In the genomic region with DNA sequence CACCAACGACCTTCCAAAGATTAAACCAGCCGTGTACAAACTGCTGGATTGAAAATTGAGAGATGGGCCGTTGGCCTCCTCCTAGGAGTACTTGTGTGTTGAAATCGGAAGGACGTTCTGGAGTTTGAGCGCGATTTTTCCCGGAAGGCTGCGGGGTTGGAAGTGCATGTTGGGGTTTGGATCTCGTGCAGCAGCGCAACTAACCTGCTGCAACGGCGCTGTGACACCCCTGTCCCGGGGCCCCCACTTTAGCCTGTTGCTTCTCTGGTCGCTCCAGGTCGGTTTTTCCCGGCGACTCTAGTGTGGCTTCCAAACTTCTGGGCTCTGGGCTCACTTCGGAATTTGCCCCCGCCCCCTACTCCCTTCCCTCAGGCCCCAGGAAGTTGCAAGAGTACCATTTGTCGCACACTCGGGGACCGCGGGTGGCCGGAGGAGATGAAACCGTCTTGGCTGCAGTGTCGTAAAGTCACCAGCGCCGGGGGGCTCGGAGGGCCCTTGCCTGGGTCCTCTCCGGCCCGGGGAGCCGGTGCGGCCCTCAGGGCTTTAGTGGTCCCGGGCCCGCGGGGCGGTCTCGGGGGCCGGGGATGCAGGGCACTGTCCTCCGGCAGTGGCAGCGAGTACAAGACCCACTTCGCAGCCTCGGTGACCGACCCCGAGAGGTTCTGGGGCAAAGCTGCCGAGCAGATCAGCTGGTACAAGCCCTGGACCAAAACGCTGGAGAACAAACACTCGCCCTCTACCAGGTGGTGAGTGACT, we compare ENCODE assay signal across 8 cellular contexts. TPM values are rescaled to one million over a fixed set of nuclear protein-coding genes. Genes with fewer than 3 reads are reported as not detected.
DNase-seq lines count a peak whose midpoint lies in the region; ATAC-seq and TF ChIP-seq lines count a peak whose summit lies in the region.

A gene with protein sequence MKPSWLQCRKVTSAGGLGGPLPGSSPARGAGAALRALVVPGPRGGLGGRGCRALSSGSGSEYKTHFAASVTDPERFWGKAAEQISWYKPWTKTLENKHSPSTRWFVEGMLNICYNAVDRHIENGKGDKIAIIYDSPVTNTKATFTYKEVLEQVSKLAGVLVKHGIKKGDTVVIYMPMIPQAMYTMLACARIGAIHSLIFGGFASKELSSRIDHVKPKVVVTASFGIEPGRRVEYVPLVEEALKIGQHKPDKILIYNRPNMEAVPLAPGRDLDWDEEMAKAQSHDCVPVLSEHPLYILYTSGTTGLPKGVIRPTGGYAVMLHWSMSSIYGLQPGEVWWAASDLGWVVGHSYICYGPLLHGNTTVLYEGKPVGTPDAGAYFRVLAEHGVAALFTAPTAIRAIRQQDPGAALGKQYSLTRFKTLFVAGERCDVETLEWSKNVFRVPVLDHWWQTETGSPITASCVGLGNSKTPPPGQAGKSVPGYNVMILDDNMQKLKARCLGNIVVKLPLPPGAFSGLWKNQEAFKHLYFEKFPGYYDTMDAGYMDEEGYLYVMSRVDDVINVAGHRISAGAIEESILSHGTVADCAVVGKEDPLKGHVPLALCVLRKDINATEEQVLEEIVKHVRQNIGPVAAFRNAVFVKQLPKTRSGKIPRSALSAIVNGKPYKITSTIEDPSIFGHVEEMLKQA (plus strand): TSS at position 394 of the 756 bp plus-strand sequence. CDS start 42 bp downstream, at position 436.

- no peak for TF ChIP-seq CTCF in astrocyte of the spinal cord (IDR thresholded peaks at IDR 0.05; ENCODE audit: low read depth, low read length)

- H3K27me3 Mint-ChIP-seq in T-cell: peaks cover 19 to 27% of the 10 kb centered on the region in 2 donors

- H3K27ac Mint-ChIP-seq in T-cell: no peak within 1 kb of the TSS

- H3K9me3 Mint-ChIP-seq in T-cell: peaks cover 0 to 16% (median 7%) of the 10 kb centered on the region in 3 donors

- peak within 1 kb of the TSS; percentile 51 for H3K4me3 ChIP-seq in astrocyte of the spinal cord (ENCODE audit: low read depth, low read length)
- H3K4me3 ChIP-seq in iPS-11a (ENCODE audit: low read depth, low read length): peak within 1 kb of the TSS; percentile 83

- H3K4me1 Mint-ChIP-seq in T-cell: no peaks in the 10 kb centered on the region

- no peaks in the 10 kb centered on the region for H3K36me3 Mint-ChIP-seq in T-cell

- CTCF ChIA-PET in T-cell (lab: Charles Lee): no interaction called here

- POLR2A ChIA-PET in T-cell (lab: Charles Lee): no interaction called here

- ATAC-seq in sciatic nerve: peak; percentile 85
- no peak for ATAC-seq in T-cell (replicated peaks in 1 of 4)
- ATAC-seq in HG02642 (IDR thresholded peaks at IDR 0.05; ENCODE audit: poor library complexity, unreplicated experiment): no peak

- H3K4me3 Mint-ChIP-seq in T-cell: no peak within 1 kb of the TSS

- in situ Hi-C loops in astrocyte of the spinal cord (cut with HindIII; ENCODE audit: low sequenced_read_pairs): no loop called here

- intact Hi-C loops in sciatic nerve (cut with DNase I): no loop called here

- DNase-seq in GOT3 (lab: John Stamatoyannopoulos, UW) (peak; percentile 9), astrocyte of the spinal cord (ENCODE audit: low read depth, low spot score) (peak; percentile 28), sciatic nerve (ENCODE audit: low spot score) (peak; percentile 79), DMS153 treated with DMSO at 0.1 percent for 48 hours (lab: John Stamatoyannopoulos, UW; ENCODE audit: unreplicated experiment) (no peak), SHP77 treated with DMSO at 0.1 percent for 48 hours (lab: John Stamatoyannopoulos, UW) (no peak), T-cell (no peak)

RNA-seq across cellular contexts. Expression of the gene that starts here (rescaled TPM):
- 41.2 TPM for total RNA-seq in sciatic nerve
- under 1 TPM in 2 of 5 donors, not detected in 3; 0.13 to 0.41 TPM for total RNA-seq in T-cell

Comparison
In these comparisons a context has a peak if more than half of its experiments do, and no peak if none do; other contexts are left out.
1. RNA of the gene that starts here (total RNA-seq): 41.2 TPM in sciatic nerve (single experiment); 0.13 to 0.41 TPM in T-cell; every median in the first group is over 10 times any median in the second.
2. DNase-seq: peak in GOT3 (single experiment), astrocyte of the spinal cord (single experiment) and sciatic nerve (single experiment); none in DMS153 treated with DMSO at 0.1 percent for 48 hours (single experiment), SHP77 treated with DMSO at 0.1 percent for 48 hours (single experiment) and T-cell (0 of 34).